In the genomic region with DNA sequence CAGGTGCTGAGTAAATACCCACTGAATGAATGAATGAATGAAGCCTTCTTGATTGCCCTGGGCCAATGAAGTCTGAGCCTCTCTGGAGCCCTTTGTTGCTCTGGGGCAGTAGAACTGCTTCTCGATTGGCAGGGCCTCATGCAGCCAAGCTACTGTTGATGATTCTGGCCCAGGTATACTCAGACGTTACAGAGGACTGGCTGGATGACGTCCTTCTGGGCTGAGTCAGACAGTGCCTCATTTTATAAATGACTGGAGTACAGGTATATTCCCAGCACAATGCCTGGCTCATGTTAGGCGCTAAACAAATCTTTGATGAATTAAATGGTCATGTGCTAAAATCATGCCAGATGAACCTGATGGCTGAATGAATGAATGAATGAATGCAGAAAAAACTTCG, we compare ENCODE assay signal across 7 cellular contexts.
"Had no signal": no experiment of that assay in that cellular context is flagged by ENCODE, and none has a peak within 500 bp of the region (broad histone marks: within the 10 kb centered on the region; RNA-seq: fewer than 3 reads in every experiment).

No MANE protein-coding gene starts in this region.

- H3K27ac ChIP-seq: body of pancreas, tibial artery had no signal

- ATAC-seq: activated T-helper 17 cell treated with anti-CD3 and anti-CD28 coated beads, Interleukin-2, amount 50 U/mL, for 72 hours had no signal

- H3K9me3 ChIP-seq: body of pancreas, esophagus muscularis mucosa, tibial artery, vagina had no signal

- H3K27me3 ChIP-seq: body of pancreas, esophagus muscularis mucosa, tibial artery, vagina had no signal

- H3K4me3 ChIP-seq: body of pancreas, vagina had no signal

- H3K36me3 ChIP-seq: esophagus muscularis mucosa, tibial artery, vagina had no signal

- DNase-seq: activated CD4-positive, CD25-positive, alpha-beta regulatory T cell; T-helper 17 cell; tibial artery had no signal
